Comparison of ENCODE assay signal across 13 cellular contexts in the genomic region with DNA sequence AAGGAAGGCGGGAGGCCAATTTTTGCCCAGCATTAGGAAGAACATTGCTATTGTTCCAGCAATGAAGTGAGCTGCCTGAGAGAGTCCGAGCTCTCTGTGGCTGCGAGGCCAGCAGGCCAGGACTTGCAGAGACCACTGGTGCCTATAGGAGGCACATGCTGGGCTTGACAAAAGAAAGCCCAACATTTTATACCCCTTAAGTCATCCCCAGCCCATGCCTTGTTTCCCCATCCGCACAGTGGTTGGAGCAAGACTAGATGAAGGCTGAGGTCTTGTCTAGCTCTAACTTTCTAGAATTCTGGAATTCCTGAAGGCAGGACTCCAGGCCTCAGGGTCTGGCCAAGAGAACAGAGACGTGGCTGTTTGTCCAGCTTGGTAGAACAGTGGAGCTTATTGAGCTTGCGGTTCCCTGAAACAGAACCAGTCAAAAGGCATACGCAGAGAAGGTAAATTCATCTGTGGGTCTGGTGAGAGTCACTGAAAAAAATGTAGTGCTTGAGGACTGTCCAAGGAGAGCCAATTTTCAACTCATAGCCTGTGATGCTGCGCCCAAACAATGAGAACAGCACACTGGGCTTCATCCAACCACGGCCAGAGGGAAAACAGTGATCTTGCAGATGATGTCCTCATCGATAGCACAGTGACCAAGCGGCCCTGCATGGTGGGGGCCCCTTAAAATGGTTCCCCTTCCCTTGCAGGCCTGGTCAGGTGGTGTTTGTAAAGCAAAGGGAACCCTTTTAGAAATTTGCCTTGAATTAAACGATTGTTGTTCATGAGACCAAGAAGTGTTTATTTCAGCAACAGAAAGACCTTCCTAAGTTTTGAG. TPM values are rescaled to one million over a fixed set of nuclear protein-coding genes. Genes with fewer than 3 reads are reported as not detected.
A peak's percentile ranks its signal among the peaks of the same experiment; 100 is the strongest.
DNase-seq lines count a peak whose midpoint lies in the region; ATAC-seq and TF ChIP-seq lines count a peak whose summit lies in the region.
"Had no signal": no experiment of that assay in that cellular context is flagged by ENCODE, and none has a peak within 500 bp of the region (broad histone marks: within the 10 kb centered on the region; RNA-seq: fewer than 3 reads in every experiment).

No MANE protein-coding gene starts in this region.

- no peak overlapping the region for H2AK5ac ChIP-seq in mesendoderm (ENCODE audit: low read length)

- H3K4me3 ChIP-seq in mesendoderm (ENCODE audit: low read length) (no peak overlapping the region), suprapubic skin (no peak overlapping the region)

- H2BK120ac ChIP-seq in mesendoderm (ENCODE audit: low read depth, low read length): no peak overlapping the region

- no peaks in the 10 kb centered on the region for H3K4me1 Mint-ChIP-seq in effector memory CD8-positive, alpha-beta T cell (ENCODE audit: low read depth in 2 of 2)

- no peak for TF ChIP-seq EP300 in suprapubic skin (IDR thresholded peaks at IDR 0.05)

- H3K27me3 Mint-ChIP-seq in effector memory CD8-positive, alpha-beta T cell: peaks cover 17 to 27% of the 10 kb centered on the region in 2 donors

- no peak overlapping the region for H3K4me3 Mint-ChIP-seq in effector memory CD8-positive, alpha-beta T cell

- H3K56ac ChIP-seq in mesendoderm (ENCODE audit: low read length): no peak overlapping the region

- H3K27ac ChIP-seq in mesendoderm (ENCODE audit: low read depth, low read length) (no peak overlapping the region), suprapubic skin (no peak overlapping the region)

- no peak overlapping the region for H4K5ac ChIP-seq in mesendoderm (ENCODE audit: low read length)

- DNase-seq in NCI-H146 treated with DMSO at 0.1 percent for 48 hours (lab: John Stamatoyannopoulos, UW; ENCODE audit: unreplicated experiment) (peak; percentile 14), epidermal melanocyte (ENCODE audit: insufficient read length, low spot score) (peak; percentile 66), mesendoderm (peak; percentile 77), NCI-H1105 (lab: John Stamatoyannopoulos, UW) (no peak), suprapubic skin (ENCODE audit: low spot score in 2 of 2) (no peak)
- no peak for DNase-seq in effector memory CD8-positive, alpha-beta T cell
- DNase-seq: AML-193, DMS79, NCI-H1694, NCI-H82, SW 1271 had no signal

- no peaks in the 10 kb centered on the region for H3K9me3 ChIP-seq in suprapubic skin

- H3K79me2 ChIP-seq in mesendoderm (ENCODE audit: control insufficient read depth, insufficient read depth, low read length): no peaks in the 10 kb centered on the region

- H3K18ac ChIP-seq in mesendoderm (ENCODE audit: low read length): no peak overlapping the region

- H2BK15ac ChIP-seq in mesendoderm (replicated peaks; ENCODE audit: low read depth): no peak overlapping the region

- H3K9ac ChIP-seq in mesendoderm (ENCODE audit: low read length): no peak overlapping the region

- ATAC-seq in HG02870 (IDR thresholded peaks at IDR 0.05; ENCODE audit: unreplicated experiment): no peak
- ATAC-seq in effector memory CD8-positive, alpha-beta T cell (replicated peaks): no peak

- H4K8ac ChIP-seq in mesendoderm (ENCODE audit: low read depth, low read length): no peak overlapping the region

- H3K79me1 ChIP-seq in mesendoderm (ENCODE audit: low read length): no peaks in the 10 kb centered on the region

- peaks cover 12% of the 10 kb centered on the region for H3K27me3 ChIP-seq in mesendoderm (ENCODE audit: insufficient read depth, low read length, poor library complexity)
- H3K27me3 ChIP-seq in suprapubic skin: no peaks in the 10 kb centered on the region

- no peak for TF ChIP-seq POLR2A in suprapubic skin (IDR thresholded peaks at IDR 0.05)

- H3K4ac ChIP-seq in mesendoderm (ENCODE audit: low read depth, low read length): no peak overlapping the region

- H3K4me1 ChIP-seq in mesendoderm (ENCODE audit: control insufficient read depth, low read depth, low read length): no peaks in the 10 kb centered on the region
- H3K4me1 ChIP-seq in suprapubic skin: no peaks in the 10 kb centered on the region

- no peak overlapping the region for H3K23ac ChIP-seq in mesendoderm (ENCODE audit: low read length)

- TF ChIP-seq CTCF in GM12872 (IDR thresholded peaks at IDR 0.05; ENCODE audit: insufficient read depth, low read depth, low read length) (0 out of 3 replicates have a peak, but pooled peaks have one; percentile 9), suprapubic skin (IDR thresholded peaks at IDR 0.05) (no peak)

- H3K36me3 ChIP-seq in mesendoderm (ENCODE audit: control insufficient read depth, insufficient read depth, low read length): no peaks in the 10 kb centered on the region
- H3K36me3 ChIP-seq in suprapubic skin: no peaks in the 10 kb centered on the region

- H3K4me2 ChIP-seq in mesendoderm (ENCODE audit: low read length): no peak overlapping the region

- no peak overlapping the region for H2BK5ac ChIP-seq in mesendoderm (ENCODE audit: low read length)

- no CpG with 5 or more reads among the region's 12 CpGs for WGBS in mesendoderm (ENCODE audit: extremely low coverage, insufficient coverage, low lambda C conversion rate)
- 83% methylated on average over 12 of the region's 12 CpGs for WGBS in suprapubic skin

- no peak overlapping the region for H3K27ac Mint-ChIP-seq in effector memory CD8-positive, alpha-beta T cell

- H3K36me3 Mint-ChIP-seq in effector memory CD8-positive, alpha-beta T cell (ENCODE audit: insufficient read depth): no peaks in the 10 kb centered on the region

- no peaks in the 10 kb centered on the region for H3K9me3 Mint-ChIP-seq in effector memory CD8-positive, alpha-beta T cell

RNA-seq across cellular contexts. Expression of gene COL2A1, which starts 27.1 kb away (rescaled TPM):
- 3.0 TPM for polyA plus RNA-seq in mesendoderm (2013, experiment 1 of 2)
- polyA plus RNA-seq in mesendoderm (2013, experiment 2 of 2): 2.4 TPM
- not detected for total RNA-seq in suprapubic skin

Comparison
In these comparisons a context has a peak if more than half of its experiments do, and no peak if none do; other contexts are left out.
1. DNase-seq: peak in NCI-H146 treated with DMSO at 0.1 percent for 48 hours (single experiment), epidermal melanocyte (single experiment) and mesendoderm (single experiment); none in NCI-H1105 (single experiment), suprapubic skin (0 of 2) and effector memory CD8-positive, alpha-beta T cell (0 of 3).